In genomic region chr1:221012087-221012486, GRCh38 we compare ENCODE assay signal across 21 cellular contexts.
"Had no signal": no experiment of that assay in that cellular context is flagged by ENCODE, and none has a peak within 500 bp of the region (broad histone marks: within the 10 kb centered on the region; RNA-seq: fewer than 3 reads in every experiment).

No MANE protein-coding gene starts in this region.

- H2AFZ ChIP-seq: PC-9 had no signal

- H3K27ac ChIP-seq: KMS-11, PC-9, Peyer's patch, SJCRH30, SK-N-MC had no signal

- ATAC-seq: HepG2, Right ventricle myocardium inferior had no signal

- DNase-seq: IMR-90; Kasumi-1; MM.1S; NCI-H1092 treated with DMSO at 0.1 percent for 48 hours; NCI-H1436; NCI-H187; NCI-H2029; NCI-H2081 treated with DMSO at 0.1 percent for 48 hours; NCI-H2227 treated with DMSO at 0.1 percent for 48 hours; NCI-H524; NCI-H526 treated with DMSO at 0.1 percent for 48 hours; NCI-H748 treated with DMSO at 0.1 percent for 48 hours; NK-92 treated with Interleukin-12 subunit alpha and Interleukin-12 subunit beta, amount 100 ng/mL, for 24 hours; PC-9; Peyer's patch; SHP77 treated with DMSO at 0.1 percent for 48 hours; SJCRH30 had no signal

- H3K36me3 ChIP-seq: Peyer's patch, SJCRH30 had no signal

- H3K4me2 ChIP-seq: KMS-11, PC-9 had no signal

- H3K27me3 ChIP-seq: Peyer's patch, SJCRH30 had no signal

- H3K9ac ChIP-seq: KMS-11 had no signal

- H3K4me3 ChIP-seq: PC-9, Peyer's patch, SJCRH30, SK-N-MC had no signal

- H3K9me3 ChIP-seq: Peyer's patch, SJCRH30 had no signal

- FAIRE-seq: HepG2 had no signal

- H3K4me1 ChIP-seq: Peyer's patch, SJCRH30 had no signal
